21 cellular contexts compared by ENCODE assay signal in the genomic region with DNA sequence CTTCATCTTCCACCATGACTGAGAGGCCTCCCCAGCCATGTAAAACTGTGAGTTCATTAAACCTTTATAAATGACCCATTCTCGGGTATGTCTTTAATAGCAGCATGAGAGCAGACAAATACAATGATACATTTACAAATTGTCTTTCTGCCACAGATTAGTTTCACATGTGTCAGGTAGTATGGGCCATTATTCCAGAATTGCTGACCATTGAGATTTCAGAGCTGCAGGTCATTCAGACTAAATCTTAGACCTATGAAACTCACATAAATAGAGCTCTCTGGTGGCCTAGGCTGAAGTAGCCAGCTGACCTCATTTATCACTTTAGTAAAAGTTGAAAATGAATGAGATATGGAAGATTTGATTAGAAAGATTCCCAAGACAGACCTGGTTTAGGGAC.
DNase-seq lines count a peak whose midpoint lies in the region; ATAC-seq, FAIRE-seq and TF ChIP-seq lines count a peak whose summit lies in the region.
"Had no signal": no experiment of that assay in that cellular context is flagged by ENCODE, and none has a peak within 500 bp of the region (broad histone marks: within the 10 kb centered on the region; RNA-seq: fewer than 3 reads in every experiment).

No MANE protein-coding gene starts in this region.

- in situ Hi-C loops in HepG2 (cut with HindIII; ENCODE audit: extremely low pct_ligation_motif_present, low pct_unique_long_range_greater_than_20kb) (loop anchor here (25.0 kb wide), 1 partner anchor 754 kb away; the partner anchor contains the start of gene PDGFRA), IMR-90 (cut with MboI; ENCODE audit: low sequenced_read_pairs) (no loop called here)

- H2BK15ac ChIP-seq in IMR-90 (ENCODE audit: low read depth, low read length) = no peak overlapping the region; the same call in 2 of the 3 replicates

- DNase-seq in HepG2 (ENCODE audit: low spot score) (no peak), right lobe of liver (no peak), IMR-90 (no peak), keratinocyte (ENCODE audit: low read depth, low spot score) (no peak), KG1 (lab: John Stamatoyannopoulos, UW) (no peak), HK-2 (ENCODE audit: unreplicated experiment) (no peak)
- DNase-seq: 8988T; AML-193; Caco-2; Calu3; CD4-positive, alpha-beta T cell; CD8-positive, alpha-beta T cell; DMS79 treated with DMSO at 0.1 percent for 48 hours; GF-D8 had no signal

- H3K27me3 ChIP-seq in HepG2 (ENCODE audit: control insufficient read depth in 1 of 2, insufficient read depth in 2 of 2, low read length in 2 of 2) (0 out of 5 replicates have a peak, but pooled peaks cover 4% of the 10 kb centered on the region in 2 experiments), right lobe of liver (no peaks in the 10 kb centered on the region), IMR-90 (ENCODE audit: control insufficient read depth, insufficient read depth, low read length) (no peaks in the 10 kb centered on the region), keratinocyte (ENCODE audit: control insufficient read depth, extremely low read depth, insufficient read depth, low read length) (peaks cover 7% of the 10 kb centered on the region)
- H3K27me3 ChIP-seq: BLaER1 treated with 17β-estradiol and CSF1 and Interleukin-3, amounts not matched to agents 10 nM and 100 nM had no signal

- dilution Hi-C loops in IMR-90 (cut with HindIII; ENCODE audit: low sequenced_read_pairs, unreplicated experiment) (no loop called here), keratinocyte (cut with MboI; ENCODE audit: extremely low pct_ligation_motif_present, low sequenced_read_pairs) (no loop called here)

- H4K91ac ChIP-seq in IMR-90 (ENCODE audit: insufficient read depth, low read depth, low read length) = no peak overlapping the region

- H2AK5ac ChIP-seq in IMR-90 (ENCODE audit: low read depth, low read length) = no peak overlapping the region

- no peaks in the 10 kb centered on the region for H4K20me1 ChIP-seq in HepG2 (ENCODE audit: insufficient read depth, low read length)
- no peaks in the 10 kb centered on the region for H4K20me1 ChIP-seq in IMR-90 (ENCODE audit: insufficient read depth, low read length)
- H4K20me1 ChIP-seq in keratinocyte (ENCODE audit: control insufficient read depth, extremely low read depth, insufficient read depth, low read length) = no peaks in the 10 kb centered on the region
- H4K20me1 ChIP-seq: BLaER1 treated with 17β-estradiol and CSF1 and Interleukin-3, amounts not matched to agents 10 nM and 100 nM had no signal

- 27% methylated on average over 1 of the region's 1 CpG for WGBS in HepG2 (ENCODE audit: low lambda C conversion rate)
- WGBS in right lobe of liver (ENCODE audit: insufficient coverage, low coverage, low lambda C conversion rate, missing lambda C conversion rate) = 80% methylated on average over 1 of the region's 1 CpG
- no CpG with 5 or more reads among the region's 1 CpG for WGBS in IMR-90 (ENCODE audit: extremely low coverage in 2 of 2, insufficient read length in 1 of 2), 2 experiments

- no peak for TF ChIP-seq POLR2A in HepG2 (IDR thresholded peaks at IDR 0.05; ENCODE audit: insufficient read depth in 1 of 2, low read depth in 2 of 2, low read length in 2 of 2)
- no peak for TF ChIP-seq POLR2A in right lobe of liver (IDR thresholded peaks at IDR 0.05)
- TF ChIP-seq POLR2A in IMR-90 (IDR thresholded peaks at IDR 0.05; ENCODE audit: low read depth, low read length) = no peak

- TF ChIP-seq CTCF in HepG2 (CRISPR knock-in tag; IDR thresholded peaks at IDR 0.05) (no peak), right lobe of liver (IDR thresholded peaks at IDR 0.05) (no peak), IMR-90 (conservative IDR thresholded peaks at IDR 0.05; ENCODE audit: low read depth, low read length) (no peak), keratinocyte (optimal IDR thresholded peaks at IDR 0.05 in 1 of 3, IDR thresholded peaks at IDR 0.05 in 1 of 3, conservative IDR thresholded peaks at IDR 0.05 in 1 of 3; ENCODE audit: extremely low read depth in 1 of 3, insufficient read depth in 2 of 3, low read length in 3 of 3) (no peak)

- ATAC-seq in HepG2 (no peak), right lobe of liver (no peak), IMR-90 (ENCODE audit: low read depth) (no peak)
- ATAC-seq: CD8-positive, alpha-beta T cell had no signal

- no peak for TF ChIP-seq EP300 in HepG2 (IDR thresholded peaks at IDR 0.05; ENCODE audit: low read depth in 2 of 2, low read length in 2 of 2)
- no peak for TF ChIP-seq EP300 in HepG2 (CRISPR knock-in tag; IDR thresholded peaks at IDR 0.05; ENCODE audit: borderline replicate concordance)

- peak overlapping the region; percentile 51; the same call in 1 of the 2 replicates for H2BK20ac ChIP-seq in IMR-90 (ENCODE audit: low read depth, low read length)

- H3K9me3 ChIP-seq in HepG2 (ENCODE audit: low read length) = no peaks in the 10 kb centered on the region
- no peaks in the 10 kb centered on the region for H3K9me3 ChIP-seq in right lobe of liver
- no peaks in the 10 kb centered on the region for H3K9me3 ChIP-seq in IMR-90 (ENCODE audit: control insufficient read depth, insufficient read depth, low read length)
- no peaks in the 10 kb centered on the region for H3K9me3 ChIP-seq in keratinocyte (ENCODE audit: control insufficient read depth, low read depth, low read length)
- H3K9me3 ChIP-seq: BLaER1 treated with 17β-estradiol and CSF1 and Interleukin-3, amounts not matched to agents 10 nM and 100 nM; Caco-2 had no signal

- CTCF ChIA-PET in HepG2 (lab: Yijun Ruan, JAX; ENCODE audit: low intra/inter-chr PET ratio, low total read pairs) = no interaction called here
- CTCF ChIA-PET in IMR-90 (lab: Yijun Ruan, JAX) = no interaction called here

- POLR2A ChIA-PET in HepG2 (lab: Yijun Ruan, JAX) (no interaction called here), IMR-90 (lab: Charles Lee; ENCODE audit: unreplicated experiment) (no interaction called here)

- no peak overlapping the region for H2BK120ac ChIP-seq in IMR-90 (ENCODE audit: low read depth, low read length)

- no peak overlapping the region for H2AK9ac ChIP-seq in IMR-90 (replicated peaks; ENCODE audit: low read depth, low read length, poor library complexity)

- intact Hi-C loops in HepG2 (cut with micrococcal nuclease; ENCODE audit: unreplicated experiment) = no loop called here
- intact Hi-C loops in right lobe of liver (cut with DNase I) = no loop called here
- intact Hi-C loops in IMR-90 (cut with micrococcal nuclease) = no loop called here

- H3K9ac ChIP-seq in HepG2 (ENCODE audit: insufficient read depth, low read depth, low read length) (no peak overlapping the region), IMR-90 (ENCODE audit: low read depth, low read length) (no peak overlapping the region), keratinocyte (ENCODE audit: control insufficient read depth, extremely low read depth, insufficient read depth, low read length) (no peak overlapping the region)
- H3K9ac ChIP-seq: BLaER1 treated with 17β-estradiol and CSF1 and Interleukin-3, amounts not matched to agents 10 nM and 100 nM had no signal

- no TSS peak for BruUV-seq in HepG2 (replicated peaks; lab: Mats Ljungman, UMichigan)
- BruUV-seq in IMR-90 (replicated peaks; lab: Mats Ljungman, UMichigan) = no TSS peak

- H3K4me3 ChIP-seq in HepG2 (replicated peaks in 1 of 3; ENCODE audit: insufficient read depth in 1 of 3, low read depth in 2 of 3, low read length in 3 of 3) (no peak overlapping the region), right lobe of liver (no peak overlapping the region), IMR-90 (ENCODE audit: insufficient read depth, low read depth, low read length) (no peak overlapping the region), keratinocyte (ENCODE audit: control insufficient read depth in 2 of 3, extremely low read depth in 1 of 3, insufficient read depth in 2 of 3, low read depth in 1 of 3, low read length in 3 of 3) (no peak overlapping the region)
- H3K4me3 ChIP-seq: BLaER1 treated with 17β-estradiol and CSF1 and Interleukin-3, amounts not matched to agents 10 nM and 100 nM had no signal

- H4K8ac ChIP-seq in IMR-90 (ENCODE audit: low read depth in 2 of 2, low read length in 2 of 2) = no peak overlapping the region

- no peak overlapping the region for H3K14ac ChIP-seq in IMR-90 (replicated peaks; ENCODE audit: low read depth, low read length)

- H3K23ac ChIP-seq in IMR-90 (ENCODE audit: low read depth, low read length) = no peak overlapping the region

- H3K18ac ChIP-seq in IMR-90 (ENCODE audit: low read depth, low read length) = no peak overlapping the region

- FAIRE-seq in HepG2 (lab: Jason Lieb, UNC) = no peak
- FAIRE-seq in keratinocyte (lab: Jason Lieb, UNC) = peak; percentile 9
- FAIRE-seq: A204.1, D721Med, G401.6, GM12891, GM19239 had no signal

- H3K36me3 ChIP-seq in HepG2 (replicated peaks in 1 of 2; ENCODE audit: control insufficient read depth in 1 of 2, insufficient read depth in 2 of 2, low read length in 2 of 2) = no peaks in the 10 kb centered on the region
- H3K36me3 ChIP-seq in right lobe of liver = no peaks in the 10 kb centered on the region
- no peaks in the 10 kb centered on the region for H3K36me3 ChIP-seq in IMR-90 (ENCODE audit: control insufficient read depth, insufficient read depth, low read length)
- no peaks in the 10 kb centered on the region for H3K36me3 ChIP-seq in keratinocyte (ENCODE audit: control insufficient read depth in 2 of 2, extremely low read depth in 1 of 2, insufficient read depth in 2 of 2, low read length in 2 of 2)
- H3K36me3 ChIP-seq: BLaER1 treated with 17β-estradiol and CSF1 and Interleukin-3, amounts not matched to agents 10 nM and 100 nM had no signal

- H3K4me2 ChIP-seq in HepG2 (ENCODE audit: low read depth, low read length) (no peak overlapping the region), IMR-90 (ENCODE audit: low read depth, low read length) (no peak overlapping the region), keratinocyte (ENCODE audit: control insufficient read depth, extremely low read depth, insufficient read depth, low read depth, low read length) (no peak overlapping the region)
- H3K4me2 ChIP-seq: BLaER1 treated with 17β-estradiol and CSF1 and Interleukin-3, amounts not matched to agents 10 nM and 100 nM had no signal

- H4K5ac ChIP-seq in IMR-90 (ENCODE audit: low read depth, low read length) = no peak overlapping the region

- no peak overlapping the region for H3K4ac ChIP-seq in IMR-90 (ENCODE audit: low read depth, low read length)

- no peak overlapping the region for H2AFZ ChIP-seq in HepG2 (ENCODE audit: low read length)
- H2AFZ ChIP-seq in IMR-90 (replicated peaks; ENCODE audit: low read length, poor library complexity) = no peak overlapping the region
- no peak overlapping the region for H2AFZ ChIP-seq in keratinocyte (ENCODE audit: control insufficient read depth, low read length)

- H3K27ac ChIP-seq in HepG2 (ENCODE audit: extremely low read length, insufficient read depth, low read length) = no peak overlapping the region
- H3K27ac ChIP-seq in right lobe of liver = no peak overlapping the region
- no peak overlapping the region for H3K27ac ChIP-seq in IMR-90 (ENCODE audit: insufficient read depth, low read length)
- H3K27ac ChIP-seq in keratinocyte (ENCODE audit: control insufficient read depth, insufficient read depth, low read length) = no peak overlapping the region
- H3K27ac ChIP-seq: BLaER1 treated with 17β-estradiol and CSF1 and Interleukin-3, amounts not matched to agents 10 nM and 100 nM; C4-2B had no signal

- no peak overlapping the region for H3K56ac ChIP-seq in IMR-90 (ENCODE audit: extremely low read depth, insufficient read depth, low read length)

- no peaks in the 10 kb centered on the region for H3K79me1 ChIP-seq in IMR-90 (ENCODE audit: low read depth in 1 of 2, low read length in 2 of 2)

- TF ChIP-seq RAD21 in HepG2 (CRISPR knock-in tag; IDR thresholded peaks at IDR 0.05) (no peak), IMR-90 (IDR thresholded peaks at IDR 0.05; ENCODE audit: low read length) (no peak)

- H2BK5ac ChIP-seq in IMR-90 (ENCODE audit: low read depth, low read length, poor library complexity, severe bottlenecking) = no peak overlapping the region

- H3K4me1 ChIP-seq in HepG2 (ENCODE audit: insufficient read depth, low read length) (no peaks in the 10 kb centered on the region), right lobe of liver (no peaks in the 10 kb centered on the region), IMR-90 (ENCODE audit: control insufficient read depth, insufficient read depth, low read length) (peaks cover 7% of the 10 kb centered on the region), keratinocyte (ENCODE audit: control insufficient read depth, extremely low read depth, insufficient read depth, low read length) (peaks cover 17% of the 10 kb centered on the region)

- H3K9me1 ChIP-seq in IMR-90 (ENCODE audit: insufficient read depth, low read length) (peaks cover 3% of the 10 kb centered on the region), keratinocyte (ENCODE audit: control insufficient read depth, extremely low read depth, insufficient read depth, low read length) (no peaks in the 10 kb centered on the region)

- no peaks in the 10 kb centered on the region for H3K79me2 ChIP-seq in HepG2 (ENCODE audit: insufficient read depth, low read length)
- no peaks in the 10 kb centered on the region for H3K79me2 ChIP-seq in keratinocyte (ENCODE audit: control insufficient read depth, insufficient read depth, low read length)
